Comparison of ENCODE assay signal across 1 cellular context in the genomic region with DNA sequence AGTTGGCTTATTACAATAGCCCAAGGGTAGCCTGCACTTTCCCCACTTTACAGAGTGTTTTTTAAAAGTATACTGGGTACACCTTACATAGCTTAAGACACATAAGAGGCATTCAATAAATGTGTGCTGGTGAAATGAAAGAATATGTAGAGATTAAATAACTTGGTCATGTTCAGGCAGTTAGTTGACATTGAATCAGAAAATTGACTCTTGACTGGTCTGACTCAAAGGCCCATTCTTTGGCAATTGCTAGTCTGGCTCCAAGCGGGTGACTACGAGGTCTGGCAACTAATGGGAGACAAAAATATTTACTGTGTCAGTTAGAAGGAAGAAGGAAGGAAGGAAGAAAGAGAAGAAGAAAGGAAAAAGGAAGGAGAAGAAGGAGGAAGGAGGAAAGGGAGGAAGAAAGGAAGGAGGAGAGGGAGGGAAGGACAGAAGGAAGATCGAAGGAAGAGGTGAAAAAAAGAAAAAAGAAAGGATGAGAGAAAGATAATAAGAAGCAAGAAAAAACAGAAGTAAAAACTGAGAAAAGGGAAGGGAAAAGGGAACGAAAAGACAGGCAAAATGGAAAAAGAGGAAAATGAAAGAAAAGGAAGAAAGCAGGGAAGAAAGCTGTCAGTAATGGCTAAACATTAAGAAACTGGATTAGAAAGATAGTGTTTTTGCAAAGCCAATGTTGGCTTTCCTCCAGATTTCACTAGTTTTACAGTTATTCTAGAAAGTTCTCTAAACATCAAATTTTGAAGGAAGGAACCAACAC.
A peak's percentile ranks its signal among the peaks of the same experiment; 100 is the strongest.
TF ChIP-seq lines count a peak whose summit lies in the region.

No MANE protein-coding gene starts in this region.

TF ChIP-seq in K562, 482 proteins besides CTCF, POLR2A, EP300 and RAD21 (continued from another document and continues in another):
- TF ChIP-seq, protein P1, sequence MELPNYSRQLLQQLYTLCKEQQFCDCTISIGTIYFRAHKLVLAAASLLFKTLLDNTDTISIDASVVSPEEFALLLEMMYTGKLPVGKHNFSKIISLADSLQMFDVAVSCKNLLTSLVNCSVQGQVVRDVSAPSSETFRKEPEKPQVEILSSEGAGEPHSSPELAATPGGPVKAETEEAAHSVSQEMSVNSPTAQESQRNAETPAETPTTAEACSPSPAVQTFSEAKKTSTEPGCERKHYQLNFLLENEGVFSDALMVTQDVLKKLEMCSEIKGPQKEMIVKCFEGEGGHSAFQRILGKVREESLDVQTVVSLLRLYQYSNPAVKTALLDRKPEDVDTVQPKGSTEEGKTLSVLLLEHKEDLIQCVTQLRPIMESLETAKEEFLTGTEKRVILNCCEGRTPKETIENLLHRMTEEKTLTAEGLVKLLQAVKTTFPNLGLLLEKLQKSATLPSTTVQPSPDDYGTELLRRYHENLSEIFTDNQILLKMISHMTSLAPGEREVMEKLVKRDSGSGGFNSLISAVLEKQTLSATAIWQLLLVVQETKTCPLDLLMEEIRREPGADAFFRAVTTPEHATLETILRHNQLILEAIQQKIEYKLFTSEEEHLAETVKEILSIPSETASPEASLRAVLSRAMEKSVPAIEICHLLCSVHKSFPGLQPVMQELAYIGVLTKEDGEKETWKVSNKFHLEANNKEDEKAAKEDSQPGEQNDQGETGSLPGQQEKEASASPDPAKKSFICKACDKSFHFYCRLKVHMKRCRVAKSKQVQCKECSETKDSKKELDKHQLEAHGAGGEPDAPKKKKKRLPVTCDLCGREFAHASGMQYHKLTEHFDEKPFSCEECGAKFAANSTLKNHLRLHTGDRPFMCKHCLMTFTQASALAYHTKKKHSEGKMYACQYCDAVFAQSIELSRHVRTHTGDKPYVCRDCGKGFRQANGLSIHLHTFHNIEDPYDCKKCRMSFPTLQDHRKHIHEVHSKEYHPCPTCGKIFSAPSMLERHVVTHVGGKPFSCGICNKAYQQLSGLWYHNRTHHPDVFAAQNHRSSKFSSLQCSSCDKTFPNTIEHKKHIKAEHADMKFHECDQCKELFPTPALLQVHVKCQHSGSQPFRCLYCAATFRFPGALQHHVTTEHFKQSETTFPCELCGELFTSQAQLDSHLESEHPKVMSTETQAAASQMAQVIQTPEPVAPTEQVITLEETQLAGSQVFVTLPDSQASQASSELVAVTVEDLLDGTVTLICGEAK (IDR thresholded peaks at IDR 0.05): peak; percentile 44; the same call in 1 of the 2 replicates
- TF ChIP-seq, protein P1 (CRISPR knock-in tag; IDR thresholded peaks at IDR 0.05): no peak
- TF ChIP-seq MTA1 (IDR thresholded peaks at IDR 0.05; ENCODE audit: borderline replicate concordance) (peak; percentile 63; the same call in 1 of the 2 replicates), RUNX1 (IDR thresholded peaks at IDR 0.05; ENCODE audit: low read depth) (no peak), NR2C2 (CRISPR knock-in tag; IDR thresholded peaks at IDR 0.05) (no peak), NR2C2 (tag; IDR thresholded peaks at IDR 0.05) (no peak), NBN (IDR thresholded peaks at IDR 0.05; ENCODE audit: low read depth) (0 out of 2 replicates have a peak, but pooled peaks have one; percentile 34), HDAC3 (IDR thresholded peaks at IDR 0.05; ENCODE audit: borderline replicate concordance, partially characterized antibody) (no peak), BDP1 (IDR thresholded peaks at IDR 0.05; ENCODE audit: insufficient read depth, insufficient read length) (no peak), HNRNPK (IDR thresholded peaks at IDR 0.05; ENCODE audit: low read depth, low read length, poor library complexity, severe bottlenecking) (no peak), TRIM24 (IDR thresholded peaks at IDR 0.05) (no peak; a peak in 1 of 4 replicates), RFX1 (IDR thresholded peaks at IDR 0.05) (no peak), ARID2 (IDR thresholded peaks at IDR 0.05) (peak; percentile 60; the same call in 1 of the 2 replicates), ZNF311 (CRISPR knock-in tag; IDR thresholded peaks at IDR 0.05) (no peak), SMAD3 (CRISPR knock-in tag; conservative IDR thresholded peaks at IDR 0.05) (no peak), PHF20 (IDR thresholded peaks at IDR 0.05; ENCODE audit: partially characterized antibody) (no peak), ZNF444 (CRISPR knock-in tag; IDR thresholded peaks at IDR 0.05) (no peak), POLR2B (IDR thresholded peaks at IDR 0.05; ENCODE audit: low read depth, partially characterized antibody) (peak; percentile 19), SP2 (IDR thresholded peaks at IDR 0.05; ENCODE audit: extremely low read depth, low read depth, low read length, poor library complexity, severe bottlenecking) (no peak), TAF9B (IDR thresholded peaks at IDR 0.05; ENCODE audit: partially characterized antibody) (no peak), ARNT (IDR thresholded peaks at IDR 0.05) (0 out of 4 replicates have a peak, but pooled peaks of 1 of the 2 experiments have one; percentile 34), SMARCA5 (IDR thresholded peaks at IDR 0.05) (peak; percentile 77), TCF7 (IDR thresholded peaks at IDR 0.05; ENCODE audit: borderline replicate concordance) (no peak), DPF2 (IDR thresholded peaks at IDR 0.05) (no peak), PRMT5 (CRISPR knock-in tag; IDR thresholded peaks at IDR 0.05) (no peak), FOXJ2 (tag; IDR thresholded peaks at IDR 0.05) (no peak), MCM5 (IDR thresholded peaks at IDR 0.05; ENCODE audit: low read depth) (no peak), NR2C1 (IDR thresholded peaks at IDR 0.05) (no peak; the same call in 1 of the 2 replicates), NR2C1 (tag; IDR thresholded peaks at IDR 0.05) (no peak), HLTF (IDR thresholded peaks at IDR 0.05) (0 out of 2 replicates have a peak, but pooled peaks have one; percentile 75)
- TF ChIP-seq, protein P2, sequence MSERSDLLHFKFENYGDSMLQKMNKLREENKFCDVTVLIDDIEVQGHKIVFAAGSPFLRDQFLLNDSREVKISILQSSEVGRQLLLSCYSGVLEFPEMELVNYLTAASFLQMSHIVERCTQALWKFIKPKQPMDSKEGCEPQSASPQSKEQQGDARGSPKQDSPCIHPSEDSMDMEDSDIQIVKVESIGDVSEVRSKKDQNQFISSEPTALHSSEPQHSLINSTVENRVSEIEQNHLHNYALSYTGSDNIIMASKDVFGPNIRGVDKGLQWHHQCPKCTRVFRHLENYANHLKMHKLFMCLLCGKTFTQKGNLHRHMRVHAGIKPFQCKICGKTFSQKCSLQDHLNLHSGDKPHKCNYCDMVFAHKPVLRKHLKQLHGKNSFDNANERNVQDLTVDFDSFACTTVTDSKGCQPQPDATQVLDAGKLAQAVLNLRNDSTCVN (CRISPR knock-in tag; IDR thresholded peaks at IDR 0.05): peak; percentile 96
- TF ChIP-seq, protein P3, sequence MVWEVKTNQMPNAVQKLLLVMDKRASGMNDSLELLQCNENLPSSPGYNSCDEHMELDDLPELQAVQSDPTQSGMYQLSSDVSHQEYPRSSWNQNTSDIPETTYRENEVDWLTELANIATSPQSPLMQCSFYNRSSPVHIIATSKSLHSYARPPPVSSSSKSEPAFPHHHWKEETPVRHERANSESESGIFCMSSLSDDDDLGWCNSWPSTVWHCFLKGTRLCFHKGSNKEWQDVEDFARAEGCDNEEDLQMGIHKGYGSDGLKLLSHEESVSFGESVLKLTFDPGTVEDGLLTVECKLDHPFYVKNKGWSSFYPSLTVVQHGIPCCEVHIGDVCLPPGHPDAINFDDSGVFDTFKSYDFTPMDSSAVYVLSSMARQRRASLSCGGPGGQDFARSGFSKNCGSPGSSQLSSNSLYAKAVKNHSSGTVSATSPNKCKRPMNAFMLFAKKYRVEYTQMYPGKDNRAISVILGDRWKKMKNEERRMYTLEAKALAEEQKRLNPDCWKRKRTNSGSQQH (CRISPR knock-in tag; IDR thresholded peaks at IDR 0.05): peak; percentile 91
- TF ChIP-seq, protein P4, sequence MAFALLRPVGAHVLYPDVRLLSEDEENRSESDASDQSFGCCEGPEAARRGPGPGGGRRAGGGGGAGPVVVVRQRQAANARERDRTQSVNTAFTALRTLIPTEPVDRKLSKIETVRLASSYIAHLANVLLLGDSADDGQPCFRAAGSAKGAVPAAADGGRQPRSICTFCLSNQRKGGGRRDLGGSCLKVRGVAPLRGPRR (CRISPR knock-in tag; IDR thresholded peaks at IDR 0.05): no peak
- TF ChIP-seq, protein P5, sequence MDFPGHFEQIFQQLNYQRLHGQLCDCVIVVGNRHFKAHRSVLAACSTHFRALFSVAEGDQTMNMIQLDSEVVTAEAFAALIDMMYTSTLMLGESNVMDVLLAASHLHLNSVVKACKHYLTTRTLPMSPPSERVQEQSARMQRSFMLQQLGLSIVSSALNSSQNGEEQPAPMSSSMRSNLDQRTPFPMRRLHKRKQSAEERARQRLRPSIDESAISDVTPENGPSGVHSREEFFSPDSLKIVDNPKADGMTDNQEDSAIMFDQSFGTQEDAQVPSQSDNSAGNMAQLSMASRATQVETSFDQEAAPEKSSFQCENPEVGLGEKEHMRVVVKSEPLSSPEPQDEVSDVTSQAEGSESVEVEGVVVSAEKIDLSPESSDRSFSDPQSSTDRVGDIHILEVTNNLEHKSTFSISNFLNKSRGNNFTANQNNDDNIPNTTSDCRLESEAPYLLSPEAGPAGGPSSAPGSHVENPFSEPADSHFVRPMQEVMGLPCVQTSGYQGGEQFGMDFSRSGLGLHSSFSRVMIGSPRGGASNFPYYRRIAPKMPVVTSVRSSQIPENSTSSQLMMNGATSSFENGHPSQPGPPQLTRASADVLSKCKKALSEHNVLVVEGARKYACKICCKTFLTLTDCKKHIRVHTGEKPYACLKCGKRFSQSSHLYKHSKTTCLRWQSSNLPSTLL (IDR thresholded peaks at IDR 0.05): 0 out of 2 replicates have a peak, but pooled peaks have one; percentile 49
- TF ChIP-seq, protein P6, sequence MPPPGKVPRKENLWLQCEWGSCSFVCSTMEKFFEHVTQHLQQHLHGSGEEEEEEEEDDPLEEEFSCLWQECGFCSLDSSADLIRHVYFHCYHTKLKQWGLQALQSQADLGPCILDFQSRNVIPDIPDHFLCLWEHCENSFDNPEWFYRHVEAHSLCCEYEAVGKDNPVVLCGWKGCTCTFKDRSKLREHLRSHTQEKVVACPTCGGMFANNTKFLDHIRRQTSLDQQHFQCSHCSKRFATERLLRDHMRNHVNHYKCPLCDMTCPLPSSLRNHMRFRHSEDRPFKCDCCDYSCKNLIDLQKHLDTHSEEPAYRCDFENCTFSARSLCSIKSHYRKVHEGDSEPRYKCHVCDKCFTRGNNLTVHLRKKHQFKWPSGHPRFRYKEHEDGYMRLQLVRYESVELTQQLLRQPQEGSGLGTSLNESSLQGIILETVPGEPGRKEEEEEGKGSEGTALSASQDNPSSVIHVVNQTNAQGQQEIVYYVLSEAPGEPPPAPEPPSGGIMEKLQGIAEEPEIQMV (tag; conservative IDR thresholded peaks at IDR 0.05; ENCODE audit: low read depth): 0 out of 2 replicates have a peak, but pooled peaks have one; percentile 32
- TF ChIP-seq, protein P7, sequence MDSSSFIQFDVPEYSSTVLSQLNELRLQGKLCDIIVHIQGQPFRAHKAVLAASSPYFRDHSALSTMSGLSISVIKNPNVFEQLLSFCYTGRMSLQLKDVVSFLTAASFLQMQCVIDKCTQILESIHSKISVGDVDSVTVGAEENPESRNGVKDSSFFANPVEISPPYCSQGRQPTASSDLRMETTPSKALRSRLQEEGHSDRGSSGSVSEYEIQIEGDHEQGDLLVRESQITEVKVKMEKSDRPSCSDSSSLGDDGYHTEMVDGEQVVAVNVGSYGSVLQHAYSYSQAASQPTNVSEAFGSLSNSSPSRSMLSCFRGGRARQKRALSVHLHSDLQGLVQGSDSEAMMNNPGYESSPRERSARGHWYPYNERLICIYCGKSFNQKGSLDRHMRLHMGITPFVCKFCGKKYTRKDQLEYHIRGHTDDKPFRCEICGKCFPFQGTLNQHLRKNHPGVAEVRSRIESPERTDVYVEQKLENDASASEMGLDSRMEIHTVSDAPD (CRISPR knock-in tag; IDR thresholded peaks at IDR 0.05): no peak
- TF ChIP-seq, protein P8, sequence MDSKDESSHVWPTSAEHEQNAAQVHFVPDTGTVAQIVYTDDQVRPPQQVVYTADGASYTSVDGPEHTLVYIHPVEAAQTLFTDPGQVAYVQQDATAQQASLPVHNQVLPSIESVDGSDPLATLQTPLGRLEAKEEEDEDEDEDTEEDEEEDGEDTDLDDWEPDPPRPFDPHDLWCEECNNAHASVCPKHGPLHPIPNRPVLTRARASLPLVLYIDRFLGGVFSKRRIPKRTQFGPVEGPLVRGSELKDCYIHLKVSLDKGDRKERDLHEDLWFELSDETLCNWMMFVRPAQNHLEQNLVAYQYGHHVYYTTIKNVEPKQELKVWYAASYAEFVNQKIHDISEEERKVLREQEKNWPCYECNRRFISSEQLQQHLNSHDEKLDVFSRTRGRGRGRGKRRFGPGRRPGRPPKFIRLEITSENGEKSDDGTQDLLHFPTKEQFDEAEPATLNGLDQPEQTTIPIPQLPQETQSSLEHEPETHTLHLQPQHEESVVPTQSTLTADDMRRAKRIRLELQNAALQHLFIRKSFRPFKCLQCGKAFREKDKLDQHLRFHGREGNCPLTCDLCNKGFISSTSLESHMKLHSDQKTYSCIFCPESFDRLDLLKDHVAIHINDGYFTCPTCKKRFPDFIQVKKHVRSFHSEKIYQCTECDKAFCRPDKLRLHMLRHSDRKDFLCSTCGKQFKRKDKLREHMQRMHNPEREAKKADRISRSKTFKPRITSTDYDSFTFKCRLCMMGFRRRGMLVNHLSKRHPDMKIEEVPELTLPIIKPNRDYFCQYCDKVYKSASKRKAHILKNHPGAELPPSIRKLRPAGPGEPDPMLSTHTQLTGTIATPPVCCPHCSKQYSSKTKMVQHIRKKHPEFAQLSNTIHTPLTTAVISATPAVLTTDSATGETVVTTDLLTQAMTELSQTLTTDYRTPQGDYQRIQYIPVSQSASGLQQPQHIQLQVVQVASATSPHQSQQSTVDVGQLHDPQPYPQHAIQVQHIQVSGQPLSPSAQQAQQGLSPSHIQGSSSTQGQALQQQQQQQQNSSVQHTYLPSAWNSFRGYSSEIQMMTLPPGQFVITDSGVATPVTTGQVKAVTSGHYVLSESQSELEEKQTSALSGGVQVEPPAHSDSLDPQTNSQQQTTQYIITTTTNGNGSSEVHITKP (IDR thresholded peaks at IDR 0.05; ENCODE audit: partially characterized antibody): peak; percentile 46
